ENCODE assay signal across 1 cellular context in genomic region chr7:51455948-51456347, GRCh38.
TF ChIP-seq lines count a peak whose summit lies in the region.

No MANE protein-coding gene starts in this region.

TF ChIP-seq in H1, 55 proteins besides CTCF, POLR2A, EP300 and RAD21:
- no peak for TF ChIP-seq SP2 (IDR thresholded peaks at IDR 0.05; ENCODE audit: low read length)
- TF ChIP-seq SP4 (IDR thresholded peaks at IDR 0.05; ENCODE audit: low read length), result no peak
- no peak for TF ChIP-seq POU5F1 (IDR thresholded peaks at IDR 0.05; ENCODE audit: low read depth, low read length)
- TF ChIP-seq SIX5 (IDR thresholded peaks at IDR 0.05; ENCODE audit: low read depth, low read length), result no peak
- no peak for TF ChIP-seq NRF1 (IDR thresholded peaks at IDR 0.05; ENCODE audit: low read depth, low read length)
- no peak for TF ChIP-seq EZH2 (IDR thresholded peaks at IDR 0.05; ENCODE audit: low read depth, low read length, severe bottlenecking)
- no peak for TF ChIP-seq BRCA1 (IDR thresholded peaks at IDR 0.05; ENCODE audit: low read depth, low read length)
